7 cellular contexts compared by ENCODE assay signal in the genomic region with DNA sequence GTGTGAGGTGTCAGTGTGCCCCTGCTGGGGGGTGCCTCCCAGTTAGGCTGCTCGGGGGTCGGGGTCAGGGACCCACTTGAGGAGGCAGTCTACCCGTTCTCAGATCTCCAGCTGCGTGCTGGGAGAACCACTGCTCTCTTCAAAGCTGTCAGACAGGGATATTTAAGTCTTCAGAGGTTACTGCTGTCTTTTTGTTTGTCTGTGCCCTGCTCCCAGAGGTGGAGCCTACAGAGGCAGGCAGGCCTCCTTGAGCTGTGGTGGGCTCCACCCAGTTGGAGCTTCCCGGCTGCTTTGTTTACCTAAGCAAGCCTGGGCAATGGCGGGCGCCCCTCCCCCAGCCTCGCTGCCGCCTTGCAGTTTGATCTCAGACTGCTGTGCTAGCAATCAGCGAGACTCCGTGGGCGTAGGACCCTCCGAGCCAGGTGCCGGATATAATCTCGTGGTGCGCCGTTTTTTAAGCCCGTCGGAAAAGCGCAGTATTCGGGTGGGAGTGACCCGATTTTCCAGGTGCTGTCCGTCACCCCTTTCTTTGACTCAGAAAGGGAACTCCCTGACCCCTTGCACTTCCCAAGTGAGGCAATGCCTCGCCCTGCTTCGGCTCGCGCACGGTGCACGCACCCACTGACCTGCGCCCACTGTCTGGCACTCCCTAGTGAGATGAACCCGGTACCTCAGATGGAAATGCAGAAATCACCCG.
DNase-seq lines count a peak whose midpoint lies in the region; ATAC-seq, FAIRE-seq and TF ChIP-seq lines count a peak whose summit lies in the region.
"Not testable (repeated sequence)": the region's sequence is repeated elsewhere in the genome, so short reads cannot be mapped to it uniquely, and the experiment has no call there.

No MANE protein-coding gene starts in this region.

- not testable (repeated sequence) for H3K9ac ChIP-seq in HUES48 (ENCODE audit: low read depth, low read length); smooth muscle cell (ENCODE audit: low read depth)

- peaks cover 14% of the 10 kb centered on the region for H3K9me3 Mint-ChIP-seq in WTC11
- H3K9me3 Mint-ChIP-seq in neural crest cell, result not testable (repeated sequence)

- H3K4me1 ChIP-seq in A549; HUES48 (ENCODE audit: control insufficient read depth, insufficient read depth, low read length); smooth muscle cell (ENCODE audit: low read depth): not testable (repeated sequence)

- H3K36me3 ChIP-seq in H7 (replicated peaks; ENCODE audit: control insufficient read depth, insufficient read depth, low read length); HUES48 (ENCODE audit: control insufficient read depth, insufficient read depth, low read length); smooth muscle cell (ENCODE audit: low read depth): not testable (repeated sequence)

- peaks cover 39% of the 10 kb centered on the region for H4K20me1 ChIP-seq in smooth muscle cell (ENCODE audit: low read depth)

- not testable (repeated sequence) for TF ChIP-seq POLR2A in A549 (IDR thresholded peaks at IDR 0.05; ENCODE audit: low read length)

- H3K36me3 Mint-ChIP-seq in WTC11, result not testable (repeated sequence)
- peaks cover 13% of the 10 kb centered on the region for H3K36me3 Mint-ChIP-seq in neural crest cell (ENCODE audit: low read depth)

- CTCF ChIA-PET in A549 (lab: Yijun Ruan, JAX), result not testable (repeated sequence)
- CTCF ChIA-PET in WTC11 (lab: Charles Lee), result interaction anchor here (1.0 kb wide), 1 partner anchor 116 kb away, joined by 3 read pairs; no protein-coding TSS in a partner anchor

- not testable (repeated sequence) for FAIRE-seq in A549 (lab: Jason Lieb, UNC)

- not testable (repeated sequence) for TF ChIP-seq EP300 in A549 (IDR thresholded peaks at IDR 0.05)

- H3K4me2 ChIP-seq in A549, result peak overlapping the region; percentile 62; the same call in 2 of the 3 replicates
- H3K4me2 ChIP-seq in smooth muscle cell, result peak overlapping the region; percentile 70

- not testable (repeated sequence) for H3K27me3 ChIP-seq in H7 (ENCODE audit: control insufficient read depth, insufficient read depth, low read length); HUES48 (ENCODE audit: control insufficient read depth, insufficient read depth, low read length); smooth muscle cell (ENCODE audit: low read depth)

- peaks cover 33% of the 10 kb centered on the region for H3K79me2 ChIP-seq in smooth muscle cell (ENCODE audit: low read depth)

- H3K27ac Mint-ChIP-seq in WTC11, result not testable (repeated sequence)
- peak overlapping the region; percentile 35 for H3K27ac Mint-ChIP-seq in neural crest cell (ENCODE audit: unreplicated experiment)

- not testable (repeated sequence) for H2AFZ ChIP-seq in smooth muscle cell (ENCODE audit: low read depth)

- WGBS in A549 (ENCODE audit: missing lambda C conversion rate), result no CpG with 5 or more reads among the region's 32 CpGs
- WGBS in smooth muscle cell (ENCODE audit: low lambda C conversion rate), result 33% methylated on average over 6 of the region's 32 CpGs

- not testable (repeated sequence) for TF ChIP-seq CTCF in A549 (IDR thresholded peaks at IDR 0.05); WTC11 (IDR thresholded peaks at IDR 0.05); fibroblast of villous mesenchyme (IDR thresholded peaks at IDR 0.05; ENCODE audit: insufficient read depth, low read depth, low read length); neural crest cell (conservative IDR thresholded peaks at IDR 0.05); smooth muscle cell (IDR thresholded peaks at IDR 0.05; ENCODE audit: borderline replicate concordance, insufficient read depth, poor library complexity, severe bottlenecking)

- peak overlapping the region; percentile 71 to 81; a peak in 5 of 6 replicates for H3K27ac ChIP-seq in A549
- H3K27ac ChIP-seq in HUES48 (ENCODE audit: low read depth, low read length), result not testable (repeated sequence)
- peak overlapping the region; percentile 35 for H3K27ac ChIP-seq in smooth muscle cell (ENCODE audit: low read depth)

- H3K4me1 Mint-ChIP-seq in WTC11 (peaks cover 15% of the 10 kb centered on the region), neural crest cell (peaks cover 11% of the 10 kb centered on the region)

- not testable (repeated sequence) for ATAC-seq in A549, WTC11

- peak overlapping the region; percentile 53 for H3K4me3 Mint-ChIP-seq in WTC11
- peak overlapping the region; percentile 84 for H3K4me3 Mint-ChIP-seq in neural crest cell

- H3K9me3 ChIP-seq in A549; HUES48 (ENCODE audit: control insufficient read depth, insufficient read depth, low read length); smooth muscle cell (replicated peaks; ENCODE audit: low read depth): not testable (repeated sequence)

- not testable (repeated sequence) for TF ChIP-seq RAD21 in A549 (conservative IDR thresholded peaks at IDR 0.05 in 1 of 2, IDR thresholded peaks at IDR 0.05 in 1 of 2)

- H3K4me3 ChIP-seq in A549 (peak overlapping the region; percentile 36), H7 (ENCODE audit: insufficient read depth, low read depth, low read length) (peak overlapping the region; percentile 19; the same call in 1 of the 2 replicates), HUES48 (ENCODE audit: low read depth, low read length) (peak overlapping the region; percentile 35; the same call in 1 of the 2 replicates), fibroblast of villous mesenchyme (ENCODE audit: low read depth, low read length) (peak overlapping the region; percentile 27), smooth muscle cell (peak overlapping the region; percentile 41)

- DNase-seq in A549 (ENCODE audit: low read depth in 1 of 2, low spot score in 1 of 2); H7; WTC11 (ENCODE audit: low spot score); fibroblast of villous mesenchyme (ENCODE audit: low read depth); neural crest cell (ENCODE audit: low read depth, low spot score); smooth muscle cell (lab: John Stamatoyannopoulos, UW; ENCODE audit: unreplicated experiment): not testable (repeated sequence)

- not testable (repeated sequence) for H3F3A ChIP-seq in smooth muscle cell (ENCODE audit: low read depth)

- H3K27me3 Mint-ChIP-seq in WTC11 (ENCODE audit: low read depth); neural crest cell (ENCODE audit: low read depth): not testable (repeated sequence)

- POLR2A ChIA-PET in A549 (lab: Yijun Ruan, JAX); WTC11 (lab: Charles Lee): not testable (repeated sequence)
